In the genomic region with DNA sequence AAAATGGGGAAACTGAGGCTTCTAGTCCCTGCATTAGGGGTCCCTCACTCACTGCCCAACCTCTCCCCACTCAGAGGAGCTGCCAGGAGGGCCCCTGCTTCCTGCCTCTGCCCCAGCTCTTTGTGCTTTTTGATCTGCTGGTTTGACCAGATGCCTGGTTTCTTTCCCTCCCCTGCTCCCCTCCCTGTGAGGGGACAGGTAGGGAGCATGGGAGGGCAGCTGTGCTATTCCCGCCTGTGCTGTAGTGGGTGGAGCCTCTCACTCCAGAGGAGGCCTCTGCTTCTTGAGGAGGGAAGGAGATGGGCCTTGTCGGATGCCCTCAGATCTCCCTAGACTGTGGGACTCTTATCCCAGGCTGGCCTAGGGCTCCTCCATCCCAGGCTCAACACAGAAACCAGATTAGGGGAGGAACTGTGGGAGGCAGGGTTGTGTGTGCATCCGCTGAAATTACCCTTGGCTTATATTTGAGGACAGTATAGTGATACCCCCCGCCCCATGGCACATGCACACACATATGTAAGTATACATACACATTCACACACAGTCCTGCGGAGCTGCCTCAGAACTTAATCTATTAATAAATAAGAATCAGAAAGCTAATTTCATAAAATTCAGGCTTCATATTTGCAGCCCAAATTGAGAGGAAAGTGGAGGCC, we compare ENCODE assay signal across 1 cellular context.
TF ChIP-seq lines count a peak whose summit lies in the region.

No MANE protein-coding gene starts in this region.

TF ChIP-seq in GM23338, 12 proteins besides CTCF, POLR2A, EP300 and RAD21:
- no peak for TF ChIP-seq CREB1 (CRISPR knock-in tag; IDR thresholded peaks at IDR 0.05; ENCODE audit: low read depth)
- TF ChIP-seq, protein P1, sequence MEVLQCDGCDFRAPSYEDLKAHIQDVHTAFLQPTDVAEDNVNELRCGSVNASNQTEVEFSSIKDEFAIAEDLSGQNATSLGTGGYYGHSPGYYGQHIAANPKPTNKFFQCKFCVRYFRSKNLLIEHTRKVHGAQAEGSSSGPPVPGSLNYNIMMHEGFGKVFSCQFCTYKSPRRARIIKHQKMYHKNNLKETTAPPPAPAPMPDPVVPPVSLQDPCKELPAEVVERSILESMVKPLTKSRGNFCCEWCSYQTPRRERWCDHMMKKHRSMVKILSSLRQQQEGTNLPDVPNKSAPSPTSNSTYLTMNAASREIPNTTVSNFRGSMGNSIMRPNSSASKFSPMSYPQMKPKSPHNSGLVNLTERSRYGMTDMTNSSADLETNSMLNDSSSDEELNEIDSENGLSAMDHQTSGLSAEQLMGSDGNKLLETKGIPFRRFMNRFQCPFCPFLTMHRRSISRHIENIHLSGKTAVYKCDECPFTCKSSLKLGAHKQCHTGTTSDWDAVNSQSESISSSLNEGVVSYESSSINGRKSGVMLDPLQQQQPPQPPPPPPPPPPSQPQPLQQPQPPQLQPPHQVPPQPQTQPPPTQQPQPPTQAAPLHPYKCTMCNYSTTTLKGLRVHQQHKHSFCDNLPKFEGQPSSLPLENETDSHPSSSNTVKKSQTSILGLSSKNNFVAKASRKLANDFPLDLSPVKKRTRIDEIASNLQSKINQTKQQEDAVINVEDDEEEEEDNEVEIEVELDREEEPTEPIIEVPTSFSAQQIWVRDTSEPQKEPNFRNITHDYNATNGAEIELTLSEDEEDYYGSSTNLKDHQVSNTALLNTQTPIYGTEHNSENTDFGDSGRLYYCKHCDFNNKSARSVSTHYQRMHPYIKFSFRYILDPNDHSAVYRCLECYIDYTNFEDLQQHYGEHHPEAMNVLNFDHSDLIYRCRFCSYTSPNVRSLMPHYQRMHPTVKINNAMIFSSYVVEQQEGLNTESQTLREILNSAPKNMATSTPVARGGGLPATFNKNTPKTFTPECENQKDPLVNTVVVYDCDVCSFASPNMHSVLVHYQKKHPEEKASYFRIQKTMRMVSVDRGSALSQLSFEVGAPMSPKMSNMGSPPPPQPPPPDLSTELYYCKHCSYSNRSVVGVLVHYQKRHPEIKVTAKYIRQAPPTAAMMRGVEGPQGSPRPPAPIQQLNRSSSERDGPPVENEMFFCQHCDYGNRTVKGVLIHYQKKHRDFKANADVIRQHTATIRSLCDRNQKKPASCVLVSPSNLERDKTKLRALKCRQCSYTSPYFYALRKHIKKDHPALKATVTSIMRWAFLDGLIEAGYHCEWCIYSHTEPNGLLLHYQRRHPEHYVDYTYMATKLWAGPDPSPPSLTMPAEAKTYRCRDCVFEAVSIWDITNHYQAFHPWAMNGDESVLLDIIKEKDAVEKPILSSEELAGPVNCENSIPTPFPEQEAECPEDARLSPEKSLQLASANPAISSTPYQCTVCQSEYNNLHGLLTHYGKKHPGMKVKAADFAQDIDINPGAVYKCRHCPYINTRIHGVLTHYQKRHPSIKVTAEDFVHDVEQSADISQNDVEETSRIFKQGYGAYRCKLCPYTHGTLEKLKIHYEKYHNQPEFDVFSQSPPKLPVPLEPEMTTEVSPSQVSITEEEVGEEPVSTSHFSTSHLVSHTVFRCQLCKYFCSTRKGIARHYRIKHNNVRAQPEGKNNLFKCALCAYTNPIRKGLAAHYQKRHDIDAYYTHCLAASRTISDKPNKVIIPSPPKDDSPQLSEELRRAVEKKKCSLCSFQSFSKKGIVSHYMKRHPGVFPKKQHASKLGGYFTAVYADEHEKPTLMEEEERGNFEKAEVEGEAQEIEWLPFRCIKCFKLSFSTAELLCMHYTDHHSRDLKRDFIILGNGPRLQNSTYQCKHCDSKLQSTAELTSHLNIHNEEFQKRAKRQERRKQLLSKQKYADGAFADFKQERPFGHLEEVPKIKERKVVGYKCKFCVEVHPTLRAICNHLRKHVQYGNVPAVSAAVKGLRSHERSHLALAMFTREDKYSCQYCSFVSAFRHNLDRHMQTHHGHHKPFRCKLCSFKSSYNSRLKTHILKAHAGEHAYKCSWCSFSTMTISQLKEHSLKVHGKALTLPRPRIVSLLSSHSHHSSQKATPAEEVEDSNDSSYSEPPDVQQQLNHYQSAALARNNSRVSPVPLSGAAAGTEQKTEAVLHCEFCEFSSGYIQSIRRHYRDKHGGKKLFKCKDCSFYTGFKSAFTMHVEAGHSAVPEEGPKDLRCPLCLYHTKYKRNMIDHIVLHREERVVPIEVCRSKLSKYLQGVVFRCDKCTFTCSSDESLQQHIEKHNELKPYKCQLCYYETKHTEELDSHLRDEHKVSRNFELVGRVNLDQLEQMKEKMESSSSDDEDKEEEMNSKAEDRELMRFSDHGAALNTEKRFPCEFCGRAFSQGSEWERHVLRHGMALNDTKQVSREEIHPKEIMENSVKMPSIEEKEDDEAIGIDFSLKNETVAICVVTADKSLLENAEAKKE (CRISPR knock-in tag; IDR thresholded peaks at IDR 0.05) = no peak
- TF ChIP-seq EZH2phosphoT487 (IDR thresholded peaks at IDR 0.05; ENCODE audit: unreplicated experiment) = no peak
- TF ChIP-seq ZNF331 (CRISPR knock-in tag; IDR thresholded peaks at IDR 0.05; ENCODE audit: low read depth) = no peak
- TF ChIP-seq JUNB (IDR thresholded peaks at IDR 0.05; ENCODE audit: unreplicated experiment) = no peak
- TF ChIP-seq NANOG (IDR thresholded peaks at IDR 0.05; ENCODE audit: borderline replicate concordance) = no peak
- TF ChIP-seq ZNF114 (CRISPR knock-in tag; IDR thresholded peaks at IDR 0.05) = no peak
- TF ChIP-seq POLR2AphosphoS5 (IDR thresholded peaks at IDR 0.05; ENCODE audit: low read depth) = no peak
- TF ChIP-seq, protein P2, sequence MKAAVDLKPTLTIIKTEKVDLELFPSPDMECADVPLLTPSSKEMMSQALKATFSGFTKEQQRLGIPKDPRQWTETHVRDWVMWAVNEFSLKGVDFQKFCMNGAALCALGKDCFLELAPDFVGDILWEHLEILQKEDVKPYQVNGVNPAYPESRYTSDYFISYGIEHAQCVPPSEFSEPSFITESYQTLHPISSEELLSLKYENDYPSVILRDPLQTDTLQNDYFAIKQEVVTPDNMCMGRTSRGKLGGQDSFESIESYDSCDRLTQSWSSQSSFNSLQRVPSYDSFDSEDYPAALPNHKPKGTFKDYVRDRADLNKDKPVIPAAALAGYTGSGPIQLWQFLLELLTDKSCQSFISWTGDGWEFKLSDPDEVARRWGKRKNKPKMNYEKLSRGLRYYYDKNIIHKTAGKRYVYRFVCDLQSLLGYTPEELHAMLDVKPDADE (IDR thresholded peaks at IDR 0.05) = no peak
- no peak for TF ChIP-seq EZH2 (IDR thresholded peaks at IDR 0.05; ENCODE audit: low read depth, unreplicated experiment)
- TF ChIP-seq, protein P3, sequence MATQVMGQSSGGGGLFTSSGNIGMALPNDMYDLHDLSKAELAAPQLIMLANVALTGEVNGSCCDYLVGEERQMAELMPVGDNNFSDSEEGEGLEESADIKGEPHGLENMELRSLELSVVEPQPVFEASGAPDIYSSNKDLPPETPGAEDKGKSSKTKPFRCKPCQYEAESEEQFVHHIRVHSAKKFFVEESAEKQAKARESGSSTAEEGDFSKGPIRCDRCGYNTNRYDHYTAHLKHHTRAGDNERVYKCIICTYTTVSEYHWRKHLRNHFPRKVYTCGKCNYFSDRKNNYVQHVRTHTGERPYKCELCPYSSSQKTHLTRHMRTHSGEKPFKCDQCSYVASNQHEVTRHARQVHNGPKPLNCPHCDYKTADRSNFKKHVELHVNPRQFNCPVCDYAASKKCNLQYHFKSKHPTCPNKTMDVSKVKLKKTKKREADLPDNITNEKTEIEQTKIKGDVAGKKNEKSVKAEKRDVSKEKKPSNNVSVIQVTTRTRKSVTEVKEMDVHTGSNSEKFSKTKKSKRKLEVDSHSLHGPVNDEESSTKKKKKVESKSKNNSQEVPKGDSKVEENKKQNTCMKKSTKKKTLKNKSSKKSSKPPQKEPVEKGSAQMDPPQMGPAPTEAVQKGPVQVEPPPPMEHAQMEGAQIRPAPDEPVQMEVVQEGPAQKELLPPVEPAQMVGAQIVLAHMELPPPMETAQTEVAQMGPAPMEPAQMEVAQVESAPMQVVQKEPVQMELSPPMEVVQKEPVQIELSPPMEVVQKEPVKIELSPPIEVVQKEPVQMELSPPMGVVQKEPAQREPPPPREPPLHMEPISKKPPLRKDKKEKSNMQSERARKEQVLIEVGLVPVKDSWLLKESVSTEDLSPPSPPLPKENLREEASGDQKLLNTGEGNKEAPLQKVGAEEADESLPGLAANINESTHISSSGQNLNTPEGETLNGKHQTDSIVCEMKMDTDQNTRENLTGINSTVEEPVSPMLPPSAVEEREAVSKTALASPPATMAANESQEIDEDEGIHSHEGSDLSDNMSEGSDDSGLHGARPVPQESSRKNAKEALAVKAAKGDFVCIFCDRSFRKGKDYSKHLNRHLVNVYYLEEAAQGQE (IDR thresholded peaks at IDR 0.05; ENCODE audit: unreplicated experiment) = no peak
- TF ChIP-seq STAT1 (IDR thresholded peaks at IDR 0.05; ENCODE audit: unreplicated experiment) = no peak
TF ChIP-seq in GM23338: peak in this region for 0.
